Comparison of ENCODE assay signal across 1 cellular context in the genomic region with DNA sequence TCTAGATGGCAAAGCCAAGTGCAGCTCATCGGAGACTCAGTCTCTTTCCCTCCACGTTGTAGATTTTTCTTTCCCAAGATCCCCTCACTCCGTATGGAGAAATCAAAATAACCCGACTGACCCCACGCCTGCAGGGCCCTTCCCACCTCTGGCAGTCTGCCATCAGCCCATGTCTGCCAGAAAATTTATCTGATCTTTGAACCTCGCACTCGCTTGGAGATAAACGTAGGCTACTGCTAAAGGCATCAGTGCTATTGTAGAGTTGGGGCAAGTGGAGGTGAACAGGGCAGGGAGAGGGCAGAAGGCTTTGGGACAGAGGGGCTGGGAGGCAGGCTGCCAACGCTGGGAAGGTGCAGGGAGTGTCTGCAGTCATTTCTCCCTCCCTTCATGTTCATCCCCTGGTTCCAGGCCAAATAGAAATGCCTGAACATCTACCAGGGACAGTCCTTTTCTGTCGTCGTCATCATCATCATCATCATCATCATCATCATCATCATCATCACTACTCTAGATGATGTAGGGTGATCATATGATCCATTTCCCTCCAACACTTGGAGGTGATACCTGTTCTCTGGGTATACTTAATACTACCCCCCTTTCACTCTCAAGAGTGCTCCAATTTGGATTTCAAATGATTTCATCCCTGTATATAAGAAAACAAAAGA.
TF ChIP-seq lines count a peak whose summit lies in the region.

No MANE protein-coding gene starts in this region.

TF ChIP-seq in HepG2, 621 proteins besides CTCF, POLR2A, EP300 and RAD21 (continued from another document and continues in another):
- peak; percentile 49 for TF ChIP-seq NR2F6 (IDR thresholded peaks at IDR 0.05)
- TF ChIP-seq NR2F6 (CRISPR knock-in tag; IDR thresholded peaks at IDR 0.05): peak; percentile 76
- no peak for TF ChIP-seq ZNF670 (CRISPR knock-in tag; IDR thresholded peaks at IDR 0.05; ENCODE audit: borderline replicate concordance)
- no peak for TF ChIP-seq NONO (IDR thresholded peaks at IDR 0.05)
- 0 out of 2 replicates have a peak, but pooled peaks have one; percentile 20 for TF ChIP-seq NONO (CRISPR knock-in tag; conservative IDR thresholded peaks at IDR 0.05)
- TF ChIP-seq ZNF235 (CRISPR knock-in tag; IDR thresholded peaks at IDR 0.05; ENCODE audit: borderline replicate concordance): no peak
- TF ChIP-seq BCLAF1 (IDR thresholded peaks at IDR 0.05): no peak
- no peak for TF ChIP-seq CEBPZ (IDR thresholded peaks at IDR 0.05; ENCODE audit: low read length)
- TF ChIP-seq NR2F1 (CRISPR knock-in tag; IDR thresholded peaks at IDR 0.05): peak; percentile 53 to 60; a peak in 2 of 4 replicates
- no peak for TF ChIP-seq ZNF546 (CRISPR knock-in tag; conservative IDR thresholded peaks at IDR 0.05)
- TF ChIP-seq NR2C2 (CRISPR knock-in tag; IDR thresholded peaks at IDR 0.05; ENCODE audit: borderline replicate concordance): peak; percentile 54; the same call in 1 of the 2 replicates
- TF ChIP-seq ZNF644 (CRISPR knock-in tag; IDR thresholded peaks at IDR 0.05; ENCODE audit: low read depth): peak; percentile 76
- no peak for TF ChIP-seq TFAP4 (IDR thresholded peaks at IDR 0.05; ENCODE audit: borderline replicate concordance, low read depth)
- TF ChIP-seq MEIS1 (CRISPR knock-in tag; IDR thresholded peaks at IDR 0.05; ENCODE audit: borderline replicate concordance): no peak
- TF ChIP-seq EHMT2 (IDR thresholded peaks at IDR 0.05; ENCODE audit: borderline replicate concordance, low read depth, low read length): no peak; the same call in 1 of the 2 replicates
- no peak for TF ChIP-seq SUZ12 (IDR thresholded peaks at IDR 0.05; ENCODE audit: low read depth, low read length)
- TF ChIP-seq SAP130 (CRISPR knock-in tag; IDR thresholded peaks at IDR 0.05; ENCODE audit: low read depth): no peak; the same call in 1 of the 2 replicates
- peak; percentile 31; the same call in 1 of the 2 replicates for TF ChIP-seq ZFX (CRISPR knock-in tag; IDR thresholded peaks at IDR 0.05; ENCODE audit: low read depth)
- no peak; the same call in 1 of the 2 replicates for TF ChIP-seq KDM2A (CRISPR knock-in tag; IDR thresholded peaks at IDR 0.05; ENCODE audit: borderline replicate concordance, low read depth)
- no peak for TF ChIP-seq TCF7L2 (IDR thresholded peaks at IDR 0.05; ENCODE audit: low read depth, low read length)
- TF ChIP-seq, protein P1, sequence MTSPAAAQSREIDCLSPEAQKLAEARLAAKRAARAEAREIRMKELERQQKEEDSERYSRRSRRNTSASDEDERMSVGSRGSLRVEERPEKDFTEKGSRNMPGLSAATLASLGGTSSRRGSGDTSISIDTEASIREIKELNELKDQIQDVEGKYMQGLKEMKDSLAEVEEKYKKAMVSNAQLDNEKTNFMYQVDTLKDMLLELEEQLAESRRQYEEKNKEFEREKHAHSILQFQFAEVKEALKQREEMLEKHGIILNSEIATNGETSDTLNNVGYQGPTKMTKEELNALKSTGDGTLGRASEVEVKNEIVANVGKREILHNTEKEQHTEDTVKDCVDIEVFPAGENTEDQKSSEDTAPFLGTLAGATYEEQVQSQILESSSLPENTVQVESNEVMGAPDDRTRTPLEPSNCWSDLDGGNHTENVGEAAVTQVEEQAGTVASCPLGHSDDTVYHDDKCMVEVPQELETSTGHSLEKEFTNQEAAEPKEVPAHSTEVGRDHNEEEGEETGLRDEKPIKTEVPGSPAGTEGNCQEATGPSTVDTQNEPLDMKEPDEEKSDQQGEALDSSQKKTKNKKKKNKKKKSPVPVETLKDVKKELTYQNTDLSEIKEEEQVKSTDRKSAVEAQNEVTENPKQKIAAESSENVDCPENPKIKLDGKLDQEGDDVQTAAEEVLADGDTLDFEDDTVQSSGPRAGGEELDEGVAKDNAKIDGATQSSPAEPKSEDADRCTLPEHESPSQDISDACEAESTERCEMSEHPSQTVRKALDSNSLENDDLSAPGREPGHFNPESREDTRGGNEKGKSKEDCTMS (CRISPR knock-in tag; conservative IDR thresholded peaks at IDR 0.05): no peak
- TF ChIP-seq CCDC6 (CRISPR knock-in tag; IDR thresholded peaks at IDR 0.05): no peak
- TF ChIP-seq SATB2 (CRISPR knock-in tag; IDR thresholded peaks at IDR 0.05): no peak
- no peak for TF ChIP-seq ZNF781 (CRISPR knock-in tag; IDR thresholded peaks at IDR 0.05; ENCODE audit: borderline replicate concordance, not compliant biosample characterization)
- TF ChIP-seq ZNF607 (CRISPR knock-in tag; IDR thresholded peaks at IDR 0.05; ENCODE audit: borderline replicate concordance): no peak
- TF ChIP-seq PAWR (CRISPR knock-in tag; IDR thresholded peaks at IDR 0.05; ENCODE audit: borderline replicate concordance): no peak
- TF ChIP-seq HNRNPH1 (optimal IDR thresholded peaks at IDR 0.05; ENCODE audit: low read depth, low read length): no peak
- no peak for TF ChIP-seq HOXD1 (CRISPR knock-in tag; IDR thresholded peaks at IDR 0.05)
- TF ChIP-seq NR3C1 (CRISPR knock-in tag; IDR thresholded peaks at IDR 0.05): no peak
- TF ChIP-seq GLI4 (CRISPR knock-in tag; IDR thresholded peaks at IDR 0.05; ENCODE audit: borderline replicate concordance): no peak
- TF ChIP-seq, protein P2, sequence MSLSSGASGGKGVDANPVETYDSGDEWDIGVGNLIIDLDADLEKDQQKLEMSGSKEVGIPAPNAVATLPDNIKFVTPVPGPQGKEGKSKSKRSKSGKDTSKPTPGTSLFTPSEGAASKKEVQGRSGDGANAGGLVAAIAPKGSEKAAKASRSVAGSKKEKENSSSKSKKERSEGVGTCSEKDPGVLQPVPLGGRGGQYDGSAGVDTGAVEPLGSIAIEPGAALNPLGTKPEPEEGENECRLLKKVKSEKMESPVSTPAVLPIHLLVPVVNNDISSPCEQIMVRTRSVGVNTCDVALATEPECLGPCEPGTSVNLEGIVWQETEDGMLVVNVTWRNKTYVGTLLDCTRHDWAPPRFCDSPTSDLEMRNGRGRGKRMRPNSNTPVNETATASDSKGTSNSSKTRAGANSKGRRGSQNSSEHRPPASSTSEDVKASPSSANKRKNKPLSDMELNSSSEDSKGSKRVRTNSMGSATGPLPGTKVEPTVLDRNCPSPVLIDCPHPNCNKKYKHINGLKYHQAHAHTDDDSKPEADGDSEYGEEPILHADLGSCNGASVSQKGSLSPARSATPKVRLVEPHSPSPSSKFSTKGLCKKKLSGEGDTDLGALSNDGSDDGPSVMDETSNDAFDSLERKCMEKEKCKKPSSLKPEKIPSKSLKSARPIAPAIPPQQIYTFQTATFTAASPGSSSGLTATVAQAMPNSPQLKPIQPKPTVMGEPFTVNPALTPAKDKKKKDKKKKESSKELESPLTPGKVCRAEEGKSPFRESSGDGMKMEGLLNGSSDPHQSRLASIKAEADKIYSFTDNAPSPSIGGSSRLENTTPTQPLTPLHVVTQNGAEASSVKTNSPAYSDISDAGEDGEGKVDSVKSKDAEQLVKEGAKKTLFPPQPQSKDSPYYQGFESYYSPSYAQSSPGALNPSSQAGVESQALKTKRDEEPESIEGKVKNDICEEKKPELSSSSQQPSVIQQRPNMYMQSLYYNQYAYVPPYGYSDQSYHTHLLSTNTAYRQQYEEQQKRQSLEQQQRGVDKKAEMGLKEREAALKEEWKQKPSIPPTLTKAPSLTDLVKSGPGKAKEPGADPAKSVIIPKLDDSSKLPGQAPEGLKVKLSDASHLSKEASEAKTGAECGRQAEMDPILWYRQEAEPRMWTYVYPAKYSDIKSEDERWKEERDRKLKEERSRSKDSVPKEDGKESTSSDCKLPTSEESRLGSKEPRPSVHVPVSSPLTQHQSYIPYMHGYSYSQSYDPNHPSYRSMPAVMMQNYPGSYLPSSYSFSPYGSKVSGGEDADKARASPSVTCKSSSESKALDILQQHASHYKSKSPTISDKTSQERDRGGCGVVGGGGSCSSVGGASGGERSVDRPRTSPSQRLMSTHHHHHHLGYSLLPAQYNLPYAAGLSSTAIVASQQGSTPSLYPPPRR (CRISPR knock-in tag; IDR thresholded peaks at IDR 0.05; ENCODE audit: borderline replicate concordance): no peak
- TF ChIP-seq, protein P3, sequence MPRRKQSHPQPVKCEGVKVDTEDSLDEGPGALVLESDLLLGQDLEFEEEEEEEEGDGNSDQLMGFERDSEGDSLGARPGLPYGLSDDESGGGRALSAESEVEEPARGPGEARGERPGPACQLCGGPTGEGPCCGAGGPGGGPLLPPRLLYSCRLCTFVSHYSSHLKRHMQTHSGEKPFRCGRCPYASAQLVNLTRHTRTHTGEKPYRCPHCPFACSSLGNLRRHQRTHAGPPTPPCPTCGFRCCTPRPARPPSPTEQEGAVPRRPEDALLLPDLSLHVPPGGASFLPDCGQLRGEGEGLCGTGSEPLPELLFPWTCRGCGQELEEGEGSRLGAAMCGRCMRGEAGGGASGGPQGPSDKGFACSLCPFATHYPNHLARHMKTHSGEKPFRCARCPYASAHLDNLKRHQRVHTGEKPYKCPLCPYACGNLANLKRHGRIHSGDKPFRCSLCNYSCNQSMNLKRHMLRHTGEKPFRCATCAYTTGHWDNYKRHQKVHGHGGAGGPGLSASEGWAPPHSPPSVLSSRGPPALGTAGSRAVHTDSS (CRISPR knock-in tag; conservative IDR thresholded peaks at IDR 0.05): no peak
- TF ChIP-seq FOXO1 (CRISPR knock-in tag; IDR thresholded peaks at IDR 0.05): no peak
- no peak for TF ChIP-seq ZNF83 (CRISPR knock-in tag; IDR thresholded peaks at IDR 0.05; ENCODE audit: borderline replicate concordance)
- TF ChIP-seq ZBTB26 (CRISPR knock-in tag; IDR thresholded peaks at IDR 0.05; ENCODE audit: borderline replicate concordance): 0 out of 2 replicates have a peak, but pooled peaks have one; percentile 43
- TF ChIP-seq KDM5B (CRISPR knock-in tag; IDR thresholded peaks at IDR 0.05; ENCODE audit: borderline replicate concordance): no peak
- no peak for TF ChIP-seq NFYB (CRISPR knock-in tag; IDR thresholded peaks at IDR 0.05)
- no peak for TF ChIP-seq SMARCC2 (IDR thresholded peaks at IDR 0.05)
- TF ChIP-seq, protein P4, sequence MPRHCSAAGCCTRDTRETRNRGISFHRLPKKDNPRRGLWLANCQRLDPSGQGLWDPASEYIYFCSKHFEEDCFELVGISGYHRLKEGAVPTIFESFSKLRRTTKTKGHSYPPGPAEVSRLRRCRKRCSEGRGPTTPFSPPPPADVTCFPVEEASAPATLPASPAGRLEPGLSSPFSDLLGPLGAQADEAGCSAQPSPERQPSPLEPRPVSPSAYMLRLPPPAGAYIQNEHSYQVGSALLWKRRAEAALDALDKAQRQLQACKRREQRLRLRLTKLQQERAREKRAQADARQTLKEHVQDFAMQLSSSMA (CRISPR knock-in tag; IDR thresholded peaks at IDR 0.05): no peak
- TF ChIP-seq ZBTB38 (CRISPR knock-in tag; IDR thresholded peaks at IDR 0.05): no peak
- no peak for TF ChIP-seq TBP (CRISPR knock-in tag; IDR thresholded peaks at IDR 0.05)
- no peak for TF ChIP-seq MIER2 (CRISPR knock-in tag; IDR thresholded peaks at IDR 0.05)
- 0 out of 2 replicates have a peak, but pooled peaks have one; percentile 32 for TF ChIP-seq PHF21A (CRISPR knock-in tag; IDR thresholded peaks at IDR 0.05)
- no peak for TF ChIP-seq MEF2D (CRISPR knock-in tag; IDR thresholded peaks at IDR 0.05)
- TF ChIP-seq PCBP1 (IDR thresholded peaks at IDR 0.05; ENCODE audit: borderline replicate concordance, low read depth, low read length): no peak
